ENCODE assay signal across 20 cellular contexts in genomic region chr10:58758311-58758710, GRCh38.
DNase-seq lines count a peak whose midpoint lies in the region; ATAC-seq and TF ChIP-seq lines count a peak whose summit lies in the region.
"Had no signal": no experiment of that assay in that cellular context is flagged by ENCODE, and none has a peak within 500 bp of the region (broad histone marks: within the 10 kb centered on the region; RNA-seq: fewer than 3 reads in every experiment).

No MANE protein-coding gene starts in this region.

- ATAC-seq in gastrocnemius medialis (no peak), HG03097 (IDR thresholded peaks at IDR 0.05; ENCODE audit: low FRiP score, unreplicated experiment) (no peak), GM21528 (IDR thresholded peaks at IDR 0.05; ENCODE audit: low FRiP score, unreplicated experiment) (no peak)
- ATAC-seq: Right ventricle myocardium inferior had no signal

- H4K91ac ChIP-seq in mesenchymal stem cell (ENCODE audit: low read length), result no peak overlapping the region

- H3K36me3 ChIP-seq in GM23248 (ENCODE audit: low read depth), result no peaks in the 10 kb centered on the region
- peaks cover 0 to 5% of the 10 kb centered on the region in 2 experiments for H3K36me3 ChIP-seq in mesenchymal stem cell (ENCODE audit: control insufficient read depth in 1 of 2, insufficient read depth in 2 of 2, low read depth in 1 of 2, low read length in 2 of 2)
- H3K36me3 ChIP-seq in gastrocnemius medialis, result no peaks in the 10 kb centered on the region
- no peaks in the 10 kb centered on the region for H3K36me3 ChIP-seq in HAP-1 (replicated peaks)
- H3K36me3 ChIP-seq: SJSA1 had no signal

- H2AFZ ChIP-seq in GM23248 (no peak overlapping the region), mesenchymal stem cell (ENCODE audit: low read depth, low read length) (no peak overlapping the region)

- intact Hi-C loops in gastrocnemius medialis (cut with DNase I; ENCODE audit: low total_unique reads), result no loop called here

- H3F3A ChIP-seq in GM23248 (ENCODE audit: insufficient read depth), result peaks cover 46% of the 10 kb centered on the region

- H3K27ac ChIP-seq in GM23248 (peak overlapping the region; percentile 3; the same call in 1 of the 2 replicates), mesenchymal stem cell (ENCODE audit: low read length, poor library complexity, severe bottlenecking) (peak overlapping the region; percentile 29), gastrocnemius medialis (peak overlapping the region in 3 of 4 donors; percentile 74 to 88 (median 77))
- H3K27ac ChIP-seq: SJSA1 had no signal

- H2AK5ac ChIP-seq in mesenchymal stem cell (ENCODE audit: low read length, severe bottlenecking), result no peak overlapping the region

- H3K4me2 ChIP-seq in GM23248 (ENCODE audit: unreplicated experiment), result peak overlapping the region; percentile 2
- H3K4me2 ChIP-seq in mesenchymal stem cell (ENCODE audit: low read length, poor library complexity, severe bottlenecking), result no peak overlapping the region

- 24 to 33% methylated on average over 1 of the region's 1 CpG for WGBS in GM23248 (ENCODE audit: low coverage in 1 of 2, low lambda C conversion rate in 2 of 2, missing lambda C conversion rate in 2 of 2), 2 experiments
- WGBS in mesenchymal stem cell, result no CpG with 5 or more reads among the region's 1 CpG

- H3K4me1 ChIP-seq in GM23248 (ENCODE audit: insufficient read depth) (peaks cover 50% of the 10 kb centered on the region), mesenchymal stem cell (ENCODE audit: control insufficient read depth, insufficient read depth, low read depth, low read length) (peaks cover 8% of the 10 kb centered on the region), gastrocnemius medialis (peaks cover 36 to 45% of the 10 kb centered on the region in 2 donors), HAP-1 (no peaks in the 10 kb centered on the region)

- no peak overlapping the region for H2BK5ac ChIP-seq in mesenchymal stem cell (ENCODE audit: low read depth, low read length, poor library complexity, severe bottlenecking)

- H3K18ac ChIP-seq in mesenchymal stem cell (ENCODE audit: low read depth in 1 of 2, low read length in 2 of 2), result no peak overlapping the region

- H4K8ac ChIP-seq in mesenchymal stem cell (ENCODE audit: low read length), result no peak overlapping the region

- H2BK12ac ChIP-seq in mesenchymal stem cell (ENCODE audit: low read length in 2 of 2), result no peak overlapping the region

- H3K27me3 ChIP-seq in GM23248 (replicated peaks; ENCODE audit: insufficient read depth), result no peaks in the 10 kb centered on the region
- H3K27me3 ChIP-seq in mesenchymal stem cell (ENCODE audit: control insufficient read depth in 1 of 2, insufficient read depth in 1 of 2, low read length in 2 of 2), result no peaks in the 10 kb centered on the region
- H3K27me3 ChIP-seq in gastrocnemius medialis, result no peaks in the 10 kb centered on the region
- no peaks in the 10 kb centered on the region for H3K27me3 ChIP-seq in HAP-1 (ENCODE audit: low read depth)
- H3K27me3 ChIP-seq: SJSA1 had no signal

- no peak overlapping the region for H2BK120ac ChIP-seq in mesenchymal stem cell (ENCODE audit: low read depth, low read length)

- no peak overlapping the region for H3K4ac ChIP-seq in mesenchymal stem cell (ENCODE audit: low read depth in 1 of 2, low read length in 2 of 2)

- no peak overlapping the region for H3K14ac ChIP-seq in mesenchymal stem cell (ENCODE audit: low read length in 2 of 2)

- H3K23ac ChIP-seq in mesenchymal stem cell (ENCODE audit: low read length in 2 of 2), result no peak overlapping the region

- H2BK15ac ChIP-seq in mesenchymal stem cell (ENCODE audit: low read depth, poor library complexity, severe bottlenecking), result no peak overlapping the region

- no peaks in the 10 kb centered on the region for H3K9me3 ChIP-seq in GM23248 (ENCODE audit: low read depth)
- H3K9me3 ChIP-seq in mesenchymal stem cell (ENCODE audit: control insufficient read depth, low read length), result no peaks in the 10 kb centered on the region
- no peaks in the 10 kb centered on the region for H3K9me3 ChIP-seq in gastrocnemius medialis
- no peaks in the 10 kb centered on the region for H3K9me3 ChIP-seq in HAP-1
- H3K9me3 ChIP-seq: SJSA1 had no signal

- in situ Hi-C loops in GM23248 (cut with MboI), result no loop called here
- in situ Hi-C loops in gastrocnemius medialis (cut with MboI; ENCODE audit: low sequenced_read_pairs in 4 of 4), result no loop called here
- in situ Hi-C loops in HAP-1 (cut with MboI; ENCODE audit: low sequenced_read_pairs), result no loop called here

- no peaks in the 10 kb centered on the region for H4K20me1 ChIP-seq in GM23248 (ENCODE audit: insufficient read depth)

- H3K9ac ChIP-seq in GM23248 (no peak overlapping the region), mesenchymal stem cell (ENCODE audit: low read length) (no peak overlapping the region)

- no peaks in the 10 kb centered on the region for H3K9me2 ChIP-seq in GM23248 (ENCODE audit: insufficient read depth)

- DNase-seq in GM23248 (peak; percentile 42), astrocyte of the hippocampus (ENCODE audit: low read depth, low spot score) (peak; percentile 26), mesenchymal stem cell (no peak), gastrocnemius medialis (no peak), HAP-1 (ENCODE audit: low spot score in 2 of 2) (no peak)
- DNase-seq in central memory CD4-positive, alpha-beta T cell, result no peak
- DNase-seq: CD4-positive, alpha-beta T cell; COR-L47; DMS79; H9; KG1; NCI-H1105; NCI-H2029 treated with DMSO at 0.1 percent for 48 hours; NCI-H446; NCI-H526 treated with DMSO at 0.1 percent for 48 hours; OCI-M1 had no signal

- H3K4me3 ChIP-seq in GM23248 (no peak overlapping the region), mesenchymal stem cell (ENCODE audit: insufficient read depth in 1 of 2, low read depth in 1 of 2, low read length in 2 of 2) (no peak overlapping the region), gastrocnemius medialis (no peak overlapping the region), HAP-1 (no peak overlapping the region)
- H3K4me3 ChIP-seq: SJSA1 had no signal

- no peak for TF ChIP-seq POLR2A in gastrocnemius medialis (IDR thresholded peaks at IDR 0.05)

- TF ChIP-seq CTCF in gastrocnemius medialis (IDR thresholded peaks at IDR 0.05 in 4 of 5, conservative IDR thresholded peaks at IDR 0.05 in 1 of 5), result no peak

- H3K79me1 ChIP-seq in mesenchymal stem cell (replicated peaks; ENCODE audit: low read length, poor library complexity, severe bottlenecking), result peaks cover 7% of the 10 kb centered on the region

- H3K79me2 ChIP-seq in GM23248 (ENCODE audit: insufficient read depth), result peaks cover 88% of the 10 kb centered on the region

Comparison
In these comparisons a context has a peak if more than half of its experiments do, and no peak if none do; other contexts are left out.
1. DNase-seq: peak in GM23248 (single experiment) and astrocyte of the hippocampus (single experiment); none in mesenchymal stem cell (single experiment), gastrocnemius medialis (0 of 2), HAP-1 (0 of 2) and central memory CD4-positive, alpha-beta T cell (single experiment).
2. H3K27ac ChIP-seq: peak in every context shown above with its lines; median percentile 77 in gastrocnemius medialis; 29 in mesenchymal stem cell; 3 in GM23248.